ENCODE assay signal across 18 cellular contexts in the genomic region with DNA sequence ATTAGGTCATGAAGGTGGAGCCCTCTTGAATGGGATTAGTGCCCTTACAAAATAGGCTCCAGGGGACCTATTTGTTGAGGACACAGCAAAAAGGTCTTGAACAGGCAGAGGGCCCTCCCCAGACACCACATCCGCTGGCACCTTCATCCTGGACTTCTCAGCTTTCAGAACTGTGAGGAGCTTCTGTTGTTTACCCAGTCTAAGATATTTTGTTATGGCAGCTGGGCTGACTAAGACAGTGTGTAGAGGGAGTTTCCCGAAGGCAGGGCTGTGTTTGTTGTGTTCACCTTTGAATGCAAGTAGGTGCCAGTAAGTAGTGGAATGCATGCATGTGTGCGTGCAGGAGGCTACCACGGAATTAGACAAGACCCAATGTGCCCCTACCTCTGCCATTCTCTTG.
DNase-seq lines count a peak whose midpoint lies in the region; ATAC-seq, FAIRE-seq and TF ChIP-seq lines count a peak whose summit lies in the region.
"Had no signal": no experiment of that assay in that cellular context is flagged by ENCODE, and none has a peak within 500 bp of the region (broad histone marks: within the 10 kb centered on the region; RNA-seq: fewer than 3 reads in every experiment).

No MANE protein-coding gene starts in this region.

- H3K27ac ChIP-seq in breast epithelium (no peak overlapping the region), H1 (ENCODE audit: low read depth, low read length) (no peak overlapping the region), esophagus muscularis mucosa (replicated peaks in 1 of 4) (no peak overlapping the region)

- H3K4me1 Mint-ChIP-seq in MCF 10A (ENCODE audit: insufficient read depth, unreplicated experiment): peaks cover 9% of the 10 kb centered on the region
- peaks cover 15% of the 10 kb centered on the region for H3K4me1 Mint-ChIP-seq in activated T-helper 17 cell treated with anti-CD3 and anti-CD28 coated beads, Interleukin-2, amount 50 U/mL, for 72 hours

- BruUV-seq in MCF 10A (replicated peaks; lab: Mats Ljungman, UMichigan): no TSS peak

- no peak overlapping the region for H3K4me3 Mint-ChIP-seq in MCF 10A (ENCODE audit: unreplicated experiment)
- H3K4me3 Mint-ChIP-seq in activated T-helper 17 cell treated with anti-CD3 and anti-CD28 coated beads, Interleukin-2, amount 50 U/mL, for 72 hours: no peak overlapping the region
- H3K4me3 Mint-ChIP-seq: CD4-positive, alpha-beta T cell; IgD-negative memory B cell had no signal

- H2BK20ac ChIP-seq in H1 (ENCODE audit: low read length): no peak overlapping the region

- H3K18ac ChIP-seq in H1 (ENCODE audit: extremely low read depth, low read length): no peak overlapping the region

- no peaks in the 10 kb centered on the region for H3K79me2 ChIP-seq in H1 (ENCODE audit: control insufficient read depth in 1 of 2, insufficient read depth in 2 of 2, low read length in 2 of 2)

- H3K56ac ChIP-seq in H1 (replicated peaks; ENCODE audit: insufficient read length, low read depth, low read length): no peak overlapping the region

- peak; percentile 17 for DNase-seq in MCF 10A (ENCODE audit: unreplicated experiment)
- no peak for DNase-seq in breast epithelium (ENCODE audit: low spot score in 2 of 2)
- no peak for DNase-seq in H1 (ENCODE audit: low read depth in 1 of 2, low spot score in 2 of 2)
- DNase-seq in T1000 (lab: John Stamatoyannopoulos, UW): no peak
- no peak for DNase-seq in ecto neural progenitor cell (ENCODE audit: low spot score)
- no peak for DNase-seq in esophagus muscularis mucosa (ENCODE audit: extremely low spot score)
- DNase-seq: CD4-positive, alpha-beta T cell; DMS53; Kasumi-1; NCI-H187; NCI-H226; NCI-H524 treated with DMSO at 0.1 percent for 48 hours; SHP77 had no signal

- H4K91ac ChIP-seq in H1 (replicated peaks; ENCODE audit: insufficient read length, low read length): no peak overlapping the region

- H3K4ac ChIP-seq in H1 (replicated peaks; ENCODE audit: insufficient read length, low read depth, low read length): no peak overlapping the region

- peak; percentile 83 for ATAC-seq in activated T-helper 17 cell treated with anti-CD3 and anti-CD28 coated beads, Interleukin-2, amount 50 U/mL, for 72 hours (replicated peaks)

- TF ChIP-seq POLR2A in breast epithelium (IDR thresholded peaks at IDR 0.05) (no peak), H1 (IDR thresholded peaks at IDR 0.05; ENCODE audit: control extremely low read depth in 1 of 2, low read depth in 2 of 2, low read length in 2 of 2) (no peak), esophagus muscularis mucosa (IDR thresholded peaks at IDR 0.05; ENCODE audit: low read depth) (no peak)

- no peak overlapping the region for H2AK5ac ChIP-seq in H1 (ENCODE audit: low read depth, low read length)

- no peak overlapping the region for H3K23ac ChIP-seq in H1 (ENCODE audit: insufficient read length)

- H3K4me2 ChIP-seq in H1 (ENCODE audit: insufficient read depth in 1 of 2, low read depth in 2 of 2, low read length in 2 of 2): no peak overlapping the region

- no peaks in the 10 kb centered on the region for H3K9me3 Mint-ChIP-seq in MCF 10A (ENCODE audit: unreplicated experiment)
- no peaks in the 10 kb centered on the region for H3K9me3 Mint-ChIP-seq in activated T-helper 17 cell treated with anti-CD3 and anti-CD28 coated beads, Interleukin-2, amount 50 U/mL, for 72 hours
- H3K9me3 Mint-ChIP-seq: CD4-positive, alpha-beta T cell had no signal

- TF ChIP-seq RAD21 in H1 (IDR thresholded peaks at IDR 0.05 in 1 of 2, conservative IDR thresholded peaks at IDR 0.05 in 1 of 2; ENCODE audit: low read depth in 2 of 2, low read length in 2 of 2): no peak

- no peak overlapping the region for H2AFZ ChIP-seq in H1 (ENCODE audit: low read length)

- no peaks in the 10 kb centered on the region for H4K20me1 ChIP-seq in H1 (replicated peaks in 1 of 2; ENCODE audit: control insufficient read depth in 1 of 2, insufficient read depth in 2 of 2, low read length in 2 of 2)

- WGBS in H1 (ENCODE audit: extremely low coverage in 1 of 2, insufficient coverage in 1 of 2, insufficient read length in 1 of 2, insufficient replicate concordance in 2 of 2, low coverage in 1 of 2, low lambda C conversion rate in 2 of 2, missing lambda C conversion rate in 1 of 2), 2 experiments: 91% methylated on average over 4 of the region's 4 CpGs; no CpG with 5 or more reads in 1 of the 2 experiments
- WGBS in esophagus muscularis mucosa: 89% methylated on average over 4 of the region's 4 CpGs

- H4K8ac ChIP-seq in H1 (ENCODE audit: extremely low read depth, insufficient read depth, low read length): no peak overlapping the region

- no peak overlapping the region for H3K9ac ChIP-seq in H1 (replicated peaks in 1 of 4; ENCODE audit: extremely low read depth in 1 of 4, low read depth in 3 of 4, low read length in 3 of 4)

- no peak overlapping the region for H2BK5ac ChIP-seq in H1 (ENCODE audit: low read depth, low read length)

- TF ChIP-seq EP300 in H1 (IDR thresholded peaks at IDR 0.05; ENCODE audit: borderline replicate concordance in 1 of 2, low read depth in 2 of 2, low read length in 2 of 2): no peak
- TF ChIP-seq EP300 in esophagus muscularis mucosa (IDR thresholded peaks at IDR 0.05): no peak

- no peak overlapping the region for H3K27ac Mint-ChIP-seq in MCF 10A (ENCODE audit: low read depth, unreplicated experiment)
- H3K27ac Mint-ChIP-seq in activated T-helper 17 cell treated with anti-CD3 and anti-CD28 coated beads, Interleukin-2, amount 50 U/mL, for 72 hours: peak overlapping the region; percentile 2
- H3K27ac Mint-ChIP-seq: CD4-positive, alpha-beta T cell; IgD-negative memory B cell had no signal

- no peak for FAIRE-seq in H1 (lab: Jason Lieb, UNC)
- FAIRE-seq: HTR-8/SVneo, RCC 7860 had no signal

- no peaks in the 10 kb centered on the region for H3K36me3 Mint-ChIP-seq in MCF 10A (ENCODE audit: insufficient read depth, unreplicated experiment)
- no peaks in the 10 kb centered on the region for H3K36me3 Mint-ChIP-seq in activated T-helper 17 cell treated with anti-CD3 and anti-CD28 coated beads, Interleukin-2, amount 50 U/mL, for 72 hours (ENCODE audit: low read depth)

- H3K23me2 ChIP-seq in H1 (ENCODE audit: low read depth, low read length): 0 out of 2 replicates have a peak, but pooled peaks cover under 1% of the 10 kb centered on the region

- POLR2A ChIA-PET in MCF 10A (lab: Yijun Ruan, JAX): interaction anchor here (0.5 kb wide), 1 partner anchor 125 kb away, joined by 3 read pairs; no protein-coding TSS in a partner anchor
- POLR2A ChIA-PET in H1 (lab: Charles Lee; ENCODE audit: partially characterized antibody): no interaction called here

- H2BK120ac ChIP-seq in H1 (replicated peaks; ENCODE audit: low read depth, low read length): no peak overlapping the region

- no peak overlapping the region for H3K4me3 ChIP-seq in breast epithelium
- no peak overlapping the region for H3K4me3 ChIP-seq in H1 (ENCODE audit: extremely low read depth in 1 of 4, insufficient read depth in 2 of 4, low read depth in 3 of 4, low read length in 4 of 4)
- no peak overlapping the region for H3K4me3 ChIP-seq in esophagus muscularis mucosa
- H3K4me3 ChIP-seq: HAP-1 had no signal

- H2BK12ac ChIP-seq in H1 (ENCODE audit: low read depth, low read length): no peak overlapping the region

- no peaks in the 10 kb centered on the region for H3K79me1 ChIP-seq in H1 (ENCODE audit: low read depth, low read length)

- H3K4me1 ChIP-seq in breast epithelium (no peaks in the 10 kb centered on the region), H1 (replicated peaks in 1 of 4; ENCODE audit: control insufficient read depth in 3 of 4, insufficient read depth in 4 of 4, low read length in 3 of 4) (0 out of 7 replicates have a peak, but pooled peaks cover 0 to 2% (median 0%) of the 10 kb centered on the region in 4 experiments), esophagus muscularis mucosa (peaks cover 9 to 25% (median 16%) of the 10 kb centered on the region in 4 donors)
- H3K4me1 ChIP-seq: HAP-1 had no signal

- H3K27me3 Mint-ChIP-seq in MCF 10A (ENCODE audit: insufficient read depth, unreplicated experiment): no peaks in the 10 kb centered on the region
- H3K27me3 Mint-ChIP-seq in activated T-helper 17 cell treated with anti-CD3 and anti-CD28 coated beads, Interleukin-2, amount 50 U/mL, for 72 hours: peaks cover 3% of the 10 kb centered on the region

- H3K27me3 ChIP-seq in breast epithelium: no peaks in the 10 kb centered on the region
- no peaks in the 10 kb centered on the region; a peak in 1 of 7 replicates for H3K27me3 ChIP-seq in H1 (replicated peaks in 1 of 4; ENCODE audit: control insufficient read depth in 3 of 4, extremely low read depth in 1 of 4, insufficient read depth in 3 of 4, low read length in 3 of 4)
- peaks cover 0 to 39% (median 0%) of the 10 kb centered on the region in 4 donors for H3K27me3 ChIP-seq in esophagus muscularis mucosa

- H3K36me3 ChIP-seq in breast epithelium (no peaks in the 10 kb centered on the region), H1 (ENCODE audit: control insufficient read depth in 2 of 4, insufficient read depth in 4 of 4, low read length in 3 of 4) (no peaks in the 10 kb centered on the region), esophagus muscularis mucosa (no peaks in the 10 kb centered on the region)
- H3K36me3 ChIP-seq: HAP-1 had no signal

- no peak overlapping the region for H3K14ac ChIP-seq in H1 (ENCODE audit: insufficient read length)

- TF ChIP-seq CTCF in MCF 10A (IDR thresholded peaks at IDR 0.05; ENCODE audit: unreplicated experiment): no peak
- TF ChIP-seq CTCF in breast epithelium (IDR thresholded peaks at IDR 0.05): no peak
- TF ChIP-seq CTCF in H1 (IDR thresholded peaks at IDR 0.05; ENCODE audit: control extremely low read depth in 1 of 3, insufficient read depth in 1 of 3, low read depth in 1 of 3, low read length in 3 of 3): no peak
- TF ChIP-seq CTCF in esophagus muscularis mucosa (IDR thresholded peaks at IDR 0.05): no peak

- H3K9me3 ChIP-seq in breast epithelium: no peaks in the 10 kb centered on the region
- H3K9me3 ChIP-seq in H1 (ENCODE audit: insufficient read depth in 2 of 2, low read depth in 1 of 2, low read length in 1 of 2): no peaks in the 10 kb centered on the region
- H3K9me3 ChIP-seq in esophagus muscularis mucosa: no peaks in the 10 kb centered on the region
- H3K9me3 ChIP-seq: HAP-1 had no signal

- H4K5ac ChIP-seq in H1 (ENCODE audit: insufficient read length, low read depth, low read length): no peak overlapping the region

- no peak overlapping the region for H2BK15ac ChIP-seq in H1 (ENCODE audit: low read length)

- CTCF ChIA-PET in MCF 10A (lab: Yijun Ruan, JAX) (interaction anchor here (0.8 to 11.3 kb wide), 7 partner anchors 12 to 137 kb away, joined by 3 to 260 read pairs (median 18); a partner anchor contains a TSS), H1 (lab: Charles Lee; ENCODE audit: partially characterized antibody) (interaction anchor here (0.8 to 6.0 kb wide), 8 partner anchors 13 to 108 kb away, joined by 3 to 34 read pairs (median 6); no protein-coding TSS in a partner anchor)

- intact Hi-C loops in MCF 10A (cut with micrococcal nuclease) (no loop called here), breast epithelium (cut with DNase I; ENCODE audit: low total_unique reads) (loop anchor here (5.0 kb wide), 1 partner anchor 106 kb away; a partner anchor contains a TSS), esophagus muscularis mucosa (cut with DNase I) (no loop called here)

TF ChIP-seq in H1, 55 proteins besides CTCF, POLR2A, EP300 and RAD21:
- TF ChIP-seq RXRA (IDR thresholded peaks at IDR 0.05; ENCODE audit: insufficient read depth, low read depth, low read length) (0 out of 2 replicates have a peak, but pooled peaks have one; percentile 24), ASH2L (IDR thresholded peaks at IDR 0.05; ENCODE audit: low read length) (no peak)
